ENCODE assay signal across 1 cellular context in the genomic region with DNA sequence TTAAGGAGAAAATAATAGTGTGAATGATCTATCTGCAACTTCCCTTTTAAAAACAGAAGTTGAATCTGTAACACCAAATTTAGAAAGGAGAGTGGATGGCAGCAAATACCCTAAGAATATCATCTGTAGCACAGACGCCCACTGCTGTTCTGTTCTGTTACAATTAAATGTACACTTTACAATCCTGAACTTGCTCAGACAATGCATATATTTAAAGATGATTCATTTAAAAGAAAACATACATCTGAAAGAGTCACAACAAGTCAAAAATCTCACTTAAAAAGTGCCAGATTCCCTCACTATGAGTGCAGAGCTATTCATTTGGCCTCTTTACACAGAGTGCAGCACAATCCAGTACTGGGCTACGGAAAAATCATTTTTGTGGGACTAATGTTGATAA.
TF ChIP-seq lines count a peak whose summit lies in the region.

No MANE protein-coding gene starts in this region.

TF ChIP-seq in SK-N-SH, 30 proteins besides CTCF, POLR2A, EP300 and RAD21 (continued from another document):
- TF ChIP-seq, protein P1, sequence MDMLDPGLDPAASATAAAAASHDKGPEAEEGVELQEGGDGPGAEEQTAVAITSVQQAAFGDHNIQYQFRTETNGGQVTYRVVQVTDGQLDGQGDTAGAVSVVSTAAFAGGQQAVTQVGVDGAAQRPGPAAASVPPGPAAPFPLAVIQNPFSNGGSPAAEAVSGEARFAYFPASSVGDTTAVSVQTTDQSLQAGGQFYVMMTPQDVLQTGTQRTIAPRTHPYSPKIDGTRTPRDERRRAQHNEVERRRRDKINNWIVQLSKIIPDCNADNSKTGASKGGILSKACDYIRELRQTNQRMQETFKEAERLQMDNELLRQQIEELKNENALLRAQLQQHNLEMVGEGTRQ (IDR thresholded peaks at IDR 0.05; ENCODE audit: borderline replicate concordance, low read depth, low read length) = no peak
- TF ChIP-seq NRF1 (IDR thresholded peaks at IDR 0.05; ENCODE audit: low read depth, low read length) (no peak), MXI1 (IDR thresholded peaks at IDR 0.05; ENCODE audit: low read depth, low read length) (no peak)
